ENCODE assay signal across 17 cellular contexts in the genomic region with DNA sequence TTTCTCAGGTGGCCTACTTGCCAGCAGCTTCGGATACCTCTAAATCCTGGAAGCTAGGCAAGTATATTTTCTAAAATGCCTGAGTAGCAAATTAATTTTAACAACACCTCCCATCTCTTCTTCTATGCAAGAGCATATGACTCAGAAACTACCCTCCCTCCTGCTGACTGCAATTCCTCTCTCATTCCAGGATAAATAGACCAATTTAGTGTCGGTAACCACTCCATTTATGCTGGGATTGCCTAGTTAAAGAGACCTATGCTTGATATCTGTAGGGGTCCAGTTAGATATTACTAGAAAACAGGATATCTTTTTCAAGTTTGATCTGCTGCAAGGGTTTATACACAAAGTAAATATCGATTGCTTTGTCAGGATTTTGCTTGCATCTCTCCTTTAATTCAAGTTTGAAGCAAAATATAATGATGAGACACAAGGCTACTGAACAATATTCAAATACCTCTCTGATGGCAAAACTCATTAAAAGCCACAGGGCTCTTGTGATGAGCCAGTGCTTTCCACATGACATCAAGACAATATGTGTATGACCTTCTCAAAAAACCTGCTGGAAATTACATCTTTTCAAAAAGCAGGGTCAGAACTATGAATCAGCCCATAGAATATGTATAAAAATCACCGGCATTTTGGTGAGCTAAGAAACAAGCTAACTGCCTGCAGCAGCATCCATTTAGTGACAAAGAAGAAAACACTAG.
DNase-seq lines count a peak whose midpoint lies in the region; TF ChIP-seq lines count a peak whose summit lies in the region.
"Had no signal": no experiment of that assay in that cellular context is flagged by ENCODE, and none has a peak within 500 bp of the region (broad histone marks: within the 10 kb centered on the region; RNA-seq: fewer than 3 reads in every experiment).

No MANE protein-coding gene starts in this region.

- H3K4me1 Mint-ChIP-seq in MCF 10A (ENCODE audit: insufficient read depth, unreplicated experiment): peaks cover 31% of the 10 kb centered on the region
- no peaks in the 10 kb centered on the region for H3K4me1 Mint-ChIP-seq in CD14-positive monocyte
- H3K4me1 Mint-ChIP-seq: activated naive CD4-positive, alpha-beta T cell treated with anti-CD3 and anti-CD28 coated beads, Interleukin-2, amount 50 U/mL, for 24 hours; stimulated activated naive B cell treated with anti-CD40 and anti-IgM and Interleukin-4, amounts not matched to agents 10 μg/mL and 1 μg/mL and 100 μg/mL, for 72 hours had no signal

- POLR2A ChIA-PET in MCF 10A (lab: Yijun Ruan, JAX): no interaction called here

- H3K27me3 Mint-ChIP-seq in MCF 10A (ENCODE audit: insufficient read depth, unreplicated experiment): no peaks in the 10 kb centered on the region
- H3K27me3 Mint-ChIP-seq in CD14-positive monocyte (ENCODE audit: low read depth in 3 of 3): peaks cover 0 to 1% (median 0%) of the 10 kb centered on the region in 3 donors
- H3K27me3 Mint-ChIP-seq: stimulated activated naive B cell treated with anti-CD40 and anti-IgM and Interleukin-4, amounts not matched to agents 10 μg/mL and 1 μg/mL and 100 μg/mL, for 72 hours had no signal

- DNase-seq in MCF 10A (ENCODE audit: unreplicated experiment) (peak; percentile 40), mammary epithelial cell (no peak), astrocyte of the cerebellum (ENCODE audit: low read depth) (peak; percentile 68), hepatic stellate cell (ENCODE audit: low spot score) (peak; percentile 2), superior temporal gyrus (ENCODE audit: extremely low spot score) (peak; percentile 20), posterior cingulate gyrus (no peak), NCI-H774 (lab: John Stamatoyannopoulos, UW) (no peak), CD14-positive monocyte (ENCODE audit: low spot score) (no peak)
- DNase-seq: activated CD4-positive, CD25-positive, alpha-beta regulatory T cell treated with anti-CD3 and anti-CD28 coated beads, Interleukin-2, amount 50 U/mL, for 72 hours; activated CD8-positive, alpha-beta memory T cell treated with anti-CD3 and anti-CD28 coated beads, Interleukin-2, amount 50 U/mL, for 4 hours; NCI-H446; stimulated activated naive B cell treated with anti-CD40 and anti-IgM and Interleukin-4, amounts not matched to agents 10 μg/mL and 1 μg/mL and 100 μg/mL, for 72 hours; T-helper 1 cell; uterus had no signal

- H3K27ac ChIP-seq in mammary epithelial cell (ENCODE audit: insufficient read depth, low read depth, low read length): no peak overlapping the region
- H3K27ac ChIP-seq: epithelial cell of prostate, neural progenitor cell, uterus had no signal

- dilution Hi-C loops in mammary epithelial cell (cut with HindIII; ENCODE audit: low sequenced_read_pairs): no loop called here

- H4K20me1 ChIP-seq in mammary epithelial cell (ENCODE audit: insufficient read depth, low read length): no peaks in the 10 kb centered on the region

- H3K9me3 Mint-ChIP-seq in MCF 10A (ENCODE audit: unreplicated experiment): no peaks in the 10 kb centered on the region
- H3K9me3 Mint-ChIP-seq in CD14-positive monocyte: peaks cover 0 to 5% (median 0%) of the 10 kb centered on the region in 7 donors
- H3K9me3 Mint-ChIP-seq: activated naive CD4-positive, alpha-beta T cell treated with anti-CD3 and anti-CD28 coated beads, Interleukin-2, amount 50 U/mL, for 24 hours; stimulated activated naive B cell treated with anti-CD40 and anti-IgM and Interleukin-4, amounts not matched to agents 10 μg/mL and 1 μg/mL and 100 μg/mL, for 72 hours had no signal

- H3K9me3 ChIP-seq in mammary epithelial cell (replicated peaks; ENCODE audit: insufficient read depth, low read length): no peaks in the 10 kb centered on the region
- H3K9me3 ChIP-seq: uterus had no signal

- BruUV-seq in MCF 10A (replicated peaks; lab: Mats Ljungman, UMichigan): no TSS peak
- BruUV-seq in mammary epithelial cell (replicated peaks; lab: Mats Ljungman, UMichigan): no TSS peak

- intact Hi-C loops in MCF 10A (cut with micrococcal nuclease): loop anchor here (5.0 kb wide), 1 partner anchor 53 kb away; no protein-coding TSS in a partner anchor
- intact Hi-C loops in mammary epithelial cell (cut with micrococcal nuclease): loop anchor here (5.0 to 10.0 kb wide), 2 partner anchors 53 to 235 kb away; no protein-coding TSS in a partner anchor
- intact Hi-C loops in posterior cingulate gyrus (cut with DNase I): no loop called here
- intact Hi-C loops in CD14-positive monocyte (cut with micrococcal nuclease): no loop called here

- no peaks in the 10 kb centered on the region for H3K79me2 ChIP-seq in mammary epithelial cell (ENCODE audit: insufficient read depth, low read length)

- WGBS in mammary epithelial cell (ENCODE audit: low coverage, missing lambda C conversion rate): 95% methylated on average over 4 of the region's 4 CpGs

- H3K27me3 ChIP-seq in mammary epithelial cell (ENCODE audit: insufficient read depth, low read length): no peaks in the 10 kb centered on the region
- H3K27me3 ChIP-seq: neural progenitor cell, uterus had no signal

- H3K4me3 Mint-ChIP-seq in MCF 10A (ENCODE audit: unreplicated experiment): no peak overlapping the region
- H3K4me3 Mint-ChIP-seq in CD14-positive monocyte: no peak overlapping the region
- H3K4me3 Mint-ChIP-seq: activated naive CD4-positive, alpha-beta T cell treated with anti-CD3 and anti-CD28 coated beads, Interleukin-2, amount 50 U/mL, for 24 hours; neural progenitor cell; stimulated activated naive B cell treated with anti-CD40 and anti-IgM and Interleukin-4, amounts not matched to agents 10 μg/mL and 1 μg/mL and 100 μg/mL, for 72 hours had no signal

- no peak overlapping the region for H3K27ac Mint-ChIP-seq in MCF 10A (ENCODE audit: low read depth, unreplicated experiment)
- no peak overlapping the region for H3K27ac Mint-ChIP-seq in CD14-positive monocyte
- H3K27ac Mint-ChIP-seq: activated naive CD4-positive, alpha-beta T cell treated with anti-CD3 and anti-CD28 coated beads, Interleukin-2, amount 50 U/mL, for 24 hours; neural progenitor cell; stimulated activated naive B cell treated with anti-CD40 and anti-IgM and Interleukin-4, amounts not matched to agents 10 μg/mL and 1 μg/mL and 100 μg/mL, for 72 hours had no signal

- no peaks in the 10 kb centered on the region for H3K36me3 ChIP-seq in mammary epithelial cell (ENCODE audit: insufficient read depth, low read length)
- H3K36me3 ChIP-seq: neural progenitor cell, uterus had no signal

- H3K4me3 ChIP-seq in mammary epithelial cell (replicated peaks in 1 of 3; ENCODE audit: insufficient read depth in 1 of 3, low read depth in 2 of 3, low read length in 3 of 3): no peak overlapping the region
- H3K4me3 ChIP-seq in astrocyte of the cerebellum (ENCODE audit: low read depth, low read length): no peak overlapping the region
- H3K4me3 ChIP-seq: neural progenitor cell, uterus had no signal

- TF ChIP-seq CTCF in MCF 10A (IDR thresholded peaks at IDR 0.05; ENCODE audit: unreplicated experiment) (no peak), mammary epithelial cell (conservative IDR thresholded peaks at IDR 0.05 in 1 of 2, IDR thresholded peaks at IDR 0.05 in 1 of 2; ENCODE audit: extremely low read depth in 1 of 2, insufficient read depth in 1 of 2, low read depth in 1 of 2, low read length in 2 of 2) (no peak), astrocyte of the cerebellum (IDR thresholded peaks at IDR 0.05; ENCODE audit: low read depth, low read length, missing control alignments) (no peak), CD14-positive monocyte (IDR thresholded peaks at IDR 0.05) (no peak)

- H3K9ac ChIP-seq in mammary epithelial cell (ENCODE audit: insufficient read depth, low read length): no peak overlapping the region
- H3K9ac ChIP-seq: neural progenitor cell had no signal

- no peak overlapping the region for H2AFZ ChIP-seq in mammary epithelial cell (ENCODE audit: low read depth, low read length)
- H2AFZ ChIP-seq: neural progenitor cell had no signal

- no peaks in the 10 kb centered on the region for H3K36me3 Mint-ChIP-seq in MCF 10A (ENCODE audit: insufficient read depth, unreplicated experiment)
- H3K36me3 Mint-ChIP-seq in CD14-positive monocyte: no peaks in the 10 kb centered on the region
- H3K36me3 Mint-ChIP-seq: activated naive CD4-positive, alpha-beta T cell treated with anti-CD3 and anti-CD28 coated beads, Interleukin-2, amount 50 U/mL, for 24 hours; neural progenitor cell; stimulated activated naive B cell treated with anti-CD40 and anti-IgM and Interleukin-4, amounts not matched to agents 10 μg/mL and 1 μg/mL and 100 μg/mL, for 72 hours had no signal

- CTCF ChIA-PET in MCF 10A (lab: Yijun Ruan, JAX) (no interaction called here), mammary epithelial cell (lab: Charles Lee; ENCODE audit: low non-redundant PET) (no interaction called here)

- in situ Hi-C loops in mammary epithelial cell (cut with MboI; ENCODE audit: low sequenced_read_pairs in 2 of 2): no loop called here
- in situ Hi-C loops in astrocyte of the cerebellum (cut with HindIII; ENCODE audit: low sequenced_read_pairs): no loop called here

- no peak overlapping the region for H3K4me2 ChIP-seq in mammary epithelial cell (ENCODE audit: insufficient read depth, low read depth, low read length)
- H3K4me2 ChIP-seq: neural progenitor cell had no signal

- H3K4me1 ChIP-seq in mammary epithelial cell (ENCODE audit: insufficient read depth, low read length): peaks cover 13% of the 10 kb centered on the region
- H3K4me1 ChIP-seq: uterus had no signal

Comparison
In these comparisons a context has a peak if more than half of its experiments do, and no peak if none do; other contexts are left out.
1. DNase-seq: peak in MCF 10A (single experiment), astrocyte of the cerebellum (single experiment), hepatic stellate cell (single experiment) and superior temporal gyrus (single experiment); none in mammary epithelial cell (single experiment), posterior cingulate gyrus (0 of 10), NCI-H774 (single experiment) and CD14-positive monocyte (single experiment).
2. intact Hi-C loops: an anchor here in MCF 10A (5.0 kb wide) and mammary epithelial cell (5.0 to 10.0 kb wide); none called in posterior cingulate gyrus and CD14-positive monocyte.